Comparison of ENCODE assay signal across 40 cellular contexts in genomic region chr1:179771509-179771908, GRCh38. TPM values are rescaled to one million over a fixed set of nuclear protein-coding genes. Genes with fewer than 3 reads are reported as not detected.
"Had no signal": no experiment of that assay in that cellular context is flagged by ENCODE, and none has a peak within 500 bp of the region (broad histone marks: within the 10 kb centered on the region; RNA-seq: fewer than 3 reads in every experiment).

No MANE protein-coding gene starts in this region.

- H3K36me3 Mint-ChIP-seq: activated CD4-positive, alpha-beta memory T cell treated with anti-CD3 and anti-CD28 coated beads for 36 hours; activated naive CD4-positive, alpha-beta T cell treated with anti-CD3 and anti-CD28 coated beads, Interleukin-2, amount 50 U/mL, for 72 hours; activated naive CD8-positive, alpha-beta T cell treated with anti-CD3 and anti-CD28 coated beads, Interleukin-2, amount 10 ng/mL, durations not matched to agents 7 days and 5 days; brain had no signal

- H3K9me3 Mint-ChIP-seq: activated CD4-positive, alpha-beta T cell treated with anti-CD3 and anti-CD28 coated beads, Interleukin-2, amount 10 ng/mL, durations not matched to agents 24 days and 14 days; activated CD8-positive, alpha-beta T cell treated with anti-CD3 and anti-CD28 coated beads for 36 hours; activated T-cell treated with anti-CD3 and anti-CD28 coated beads, Interleukin-2, amount 50 U/mL, for 4 hours; activated T-helper 1 cell treated with anti-CD3 and anti-CD28 coated beads, Interleukin-12 subunit alpha, Interleukin-12 subunit beta, Interleukin-2, Interleukin-4 antibody, amounts not matched to agents 30 ng/mL and 10 ng/mL and 1 ng/mL, durations not matched to agents 14 hours and 24 hours and 36 hours; central memory CD8-positive, alpha-beta T cell; T-helper 1 cell treated with Interleukin-12 subunit alpha and Interleukin-12 subunit beta and Interleukin-4 antibody, amounts not matched to agents 30 μg/mL and 1 μg/mL, for 36 hours; T-helper 2 cell treated with Interferon-gamma antibody and Interleukin-4, amounts not matched to agents 5 μg/mL and 100 μg/mL, for 36 hours had no signal

- H3K4me1 ChIP-seq: ascending aorta had no signal

- H3K27me3 Mint-ChIP-seq: activated CD4-positive, alpha-beta T cell treated with anti-CD3 and anti-CD28 coated beads, Interleukin-2, amount 10 ng/mL, durations not matched to agents 24 days and 14 days; activated CD8-positive, alpha-beta T cell treated with anti-CD3 and anti-CD28 coated beads for 36 hours; activated naive CD8-positive, alpha-beta T cell treated with anti-CD3 and anti-CD28 coated beads, Interleukin-2, amount 50 U/mL, for 24 hours had no signal

- DNase-seq: activated B cell treated with CpG ODN at 0.5 μM for 24 hours; activated CD4-positive, alpha-beta memory T cell treated with anti-CD3 and anti-CD28 coated beads for 36 hours; activated CD4-positive, alpha-beta T cell treated with anti-CD3 and anti-CD28 coated beads for 4 hours; activated CD4-positive, alpha-beta T cell treated with anti-CD3 and anti-CD28 coated beads, Interleukin-2, amount 10 ng/mL, durations not matched to agents 24 days and 14 days; activated CD4-positive, alpha-beta T cell treated with anti-CD3 and anti-CD28 coated beads, Interleukin-2, amount 50 U/mL, for 1 hour; activated CD4-positive, alpha-beta T cell treated with anti-CD3 and anti-CD28 coated beads, Interleukin-2, amount 50 U/mL, for 4 hours; activated CD4-positive, CD25-positive, alpha-beta regulatory T cell treated with anti-CD3 and anti-CD28 coated beads, Interleukin-2, amount 50 U/mL, for 72 hours; activated CD8-positive, alpha-beta memory T cell treated with anti-CD3 and anti-CD28 coated beads, Interleukin-2, amount 50 U/mL, for 4 hours; activated CD8-positive, alpha-beta T cell treated with anti-CD3 and anti-CD28 coated beads for 36 hours; activated effector memory CD4-positive, alpha-beta T cell treated with anti-CD3 and anti-CD28 coated beads, Interleukin-2, amount 50 U/mL, for 16 hours; activated gamma-delta T cell treated with Interleukin-2 at 50 U/mL for 16 hours; activated naive CD4-positive, alpha-beta T cell; activated naive CD4-positive, alpha-beta T cell treated with anti-CD3 and anti-CD28 coated beads for 36 hours; activated naive CD4-positive, alpha-beta T cell treated with anti-CD3 and anti-CD28 coated beads, Interleukin-2, amount 50 U/mL, for 16 hours; activated naive CD8-positive, alpha-beta T cell treated with anti-CD3 and anti-CD28 coated beads, Interleukin-2, amount 10 ng/mL, durations not matched to agents 7 days and 5 days; activated naive CD8-positive, alpha-beta T cell treated with anti-CD3 and anti-CD28 coated beads, Interleukin-2, amount 50 U/mL, for 24 hours; activated T-cell treated with anti-CD3 and anti-CD28 coated beads for 4 hours; activated T-cell treated with anti-CD3 and anti-CD28 coated beads, Interleukin-2, amount 50 U/mL, for 1 hour; activated T-cell treated with anti-CD3 and anti-CD28 coated beads, Interleukin-2, amount 50 U/mL, for 4 hours; activated T-cell treated with anti-CD3 and anti-CD28 coated beads, Interleukin-2, amount 50 U/mL, for 72 hours; amygdala; anterior cingulate cortex; caudate nucleus; cerebellar nuclear complex; T-helper 1 cell; T-helper 2 cell; T-helper 9 cell had no signal

- H3K27me3 ChIP-seq: ascending aorta, cardiac muscle cell had no signal

- H3K4me3 ChIP-seq: ascending aorta, cardiac muscle cell had no signal

- H3K27ac ChIP-seq: ascending aorta, cardiac muscle cell, VCaP had no signal

- H3K4me3 Mint-ChIP-seq: activated B cell treated with CpG ODN at 0.5 μM for 24 hours; activated CD4-positive, alpha-beta memory T cell treated with anti-CD3 and anti-CD28 coated beads for 36 hours; activated CD4-positive, alpha-beta T cell treated with anti-CD3 and anti-CD28 coated beads, Interleukin-2, amount 10 ng/mL, durations not matched to agents 24 days and 14 days; activated CD8-positive, alpha-beta T cell treated with anti-CD3 and anti-CD28 coated beads for 36 hours; activated naive CD4-positive, alpha-beta T cell treated with anti-CD3 and anti-CD28 coated beads for 36 hours; activated naive CD8-positive, alpha-beta T cell treated with anti-CD3 and anti-CD28 coated beads, Interleukin-2, amount 10 ng/mL, durations not matched to agents 7 days and 5 days; activated naive CD8-positive, alpha-beta T cell treated with anti-CD3 and anti-CD28 coated beads, Interleukin-2, amount 50 U/mL, for 24 hours; activated T-cell treated with anti-CD3 and anti-CD28 coated beads, Interleukin-2, amount 50 U/mL, for 4 hours; activated T-cell treated with anti-CD3 and anti-CD28 coated beads, Interleukin-2, amount 50 U/mL, for 72 hours; activated T-helper 1 cell treated with anti-CD3 and anti-CD28 coated beads, Interleukin-12 subunit alpha, Interleukin-12 subunit beta, Interleukin-2, Interleukin-4 antibody, amounts not matched to agents 30 ng/mL and 10 ng/mL and 1 ng/mL, durations not matched to agents 14 hours and 24 hours and 36 hours; activated T-helper 17 cell treated with anti-CD3 and anti-CD28 coated beads, Interleukin-2, amount 50 U/mL, for 72 hours; brain; central memory CD8-positive, alpha-beta T cell; T-helper 1 cell treated with Interleukin-12 subunit alpha and Interleukin-12 subunit beta and Interleukin-4 antibody, amounts not matched to agents 30 μg/mL and 1 μg/mL, for 36 hours; T-helper 2 cell treated with Interferon-gamma antibody and Interleukin-4, amounts not matched to agents 5 μg/mL and 100 μg/mL, for 36 hours had no signal

- H3K4me1 Mint-ChIP-seq: activated B cell treated with CpG ODN at 0.5 μM for 24 hours; activated CD4-positive, alpha-beta T cell treated with anti-CD3 and anti-CD28 coated beads, Interleukin-2, amount 10 ng/mL, durations not matched to agents 24 days and 14 days; activated naive CD8-positive, alpha-beta T cell treated with anti-CD3 and anti-CD28 coated beads, Interleukin-2, amount 10 ng/mL, durations not matched to agents 7 days and 5 days; activated naive CD8-positive, alpha-beta T cell treated with anti-CD3 and anti-CD28 coated beads, Interleukin-2, amount 50 U/mL, for 24 hours; activated T-helper 17 cell treated with anti-CD3 and anti-CD28 coated beads, Interleukin-2, amount 50 U/mL, for 72 hours; brain; central memory CD8-positive, alpha-beta T cell had no signal

- H3K36me3 ChIP-seq: ascending aorta, cardiac muscle cell had no signal

- H3K27ac Mint-ChIP-seq: activated B cell treated with CpG ODN at 0.5 μM for 24 hours; activated CD4-positive, alpha-beta memory T cell treated with anti-CD3 and anti-CD28 coated beads for 36 hours; activated CD4-positive, alpha-beta T cell treated with anti-CD3 and anti-CD28 coated beads, Interleukin-2, amount 10 ng/mL, durations not matched to agents 24 days and 14 days; activated CD8-positive, alpha-beta T cell treated with anti-CD3 and anti-CD28 coated beads for 36 hours; activated naive CD4-positive, alpha-beta T cell treated with anti-CD3 and anti-CD28 coated beads for 36 hours; activated naive CD4-positive, alpha-beta T cell treated with anti-CD3 and anti-CD28 coated beads, Interleukin-2, amount 50 U/mL, for 72 hours; activated naive CD8-positive, alpha-beta T cell treated with anti-CD3 and anti-CD28 coated beads, Interleukin-2, amount 10 ng/mL, durations not matched to agents 7 days and 5 days; activated naive CD8-positive, alpha-beta T cell treated with anti-CD3 and anti-CD28 coated beads, Interleukin-2, amount 50 U/mL, for 24 hours; activated T-cell treated with anti-CD3 and anti-CD28 coated beads, Interleukin-2, amount 50 U/mL, for 72 hours; activated T-helper 1 cell treated with anti-CD3 and anti-CD28 coated beads, Interleukin-12 subunit alpha, Interleukin-12 subunit beta, Interleukin-2, Interleukin-4 antibody, amounts not matched to agents 30 ng/mL and 10 ng/mL and 1 ng/mL, durations not matched to agents 14 hours and 24 hours and 36 hours; activated T-helper 17 cell treated with anti-CD3 and anti-CD28 coated beads, Interleukin-2, amount 50 U/mL, for 72 hours; T-helper 1 cell treated with Interleukin-12 subunit alpha and Interleukin-12 subunit beta and Interleukin-4 antibody, amounts not matched to agents 30 μg/mL and 1 μg/mL, for 36 hours; T-helper 2 cell treated with Interferon-gamma antibody and Interleukin-4, amounts not matched to agents 5 μg/mL and 100 μg/mL, for 36 hours had no signal

- ATAC-seq: activated CD8-positive, alpha-beta T cell treated with anti-CD3 and anti-CD28 coated beads for 36 hours; activated naive CD4-positive, alpha-beta T cell treated with anti-CD3 and anti-CD28 coated beads, Interleukin-2, amount 50 U/mL, for 72 hours; activated naive CD8-positive, alpha-beta T cell treated with anti-CD3 and anti-CD28 coated beads, Interleukin-2, amount 50 U/mL, for 24 hours; activated T-cell treated with anti-CD3 and anti-CD28 coated beads, Interleukin-2, amount 50 U/mL, for 4 hours; activated T-cell treated with anti-CD3 and anti-CD28 coated beads, Interleukin-2, amount 50 U/mL, for 72 hours; activated T-helper 17 cell treated with anti-CD3 and anti-CD28 coated beads, Interleukin-2, amount 50 U/mL, for 72 hours had no signal

- H3K9me3 ChIP-seq: ascending aorta had no signal

RNA-seq across cellular contexts. Expression of gene FAM163A, which starts 28.4 kb away (rescaled TPM):
- total RNA-seq: activated B cell treated with CpG ODN at 0.5 μM for 24 hours; activated CD4-positive, alpha-beta memory T cell treated with anti-CD3 and anti-CD28 coated beads for 36 hours; activated CD4-positive, alpha-beta T cell treated with anti-CD3 and anti-CD28 coated beads, Interleukin-2, amount 10 ng/mL, durations not matched to agents 24 days and 14 days; activated CD8-positive, alpha-beta memory T cell treated with anti-CD3 and anti-CD28 coated beads for 36 hours; activated CD8-positive, alpha-beta T cell treated with anti-CD3 and anti-CD28 coated beads for 36 hours; activated naive CD4-positive, alpha-beta T cell treated with anti-CD3 and anti-CD28 coated beads, Interleukin-2, amount 50 U/mL, for 72 hours; activated naive CD8-positive, alpha-beta T cell treated with anti-CD3 and anti-CD28 coated beads, Interleukin-2, amount 10 ng/mL, durations not matched to agents 7 days and 5 days; activated T-cell treated with anti-CD3 and anti-CD28 coated beads, Interleukin-2, amount 50 U/mL, for 4 hours; activated T-cell treated with anti-CD3 and anti-CD28 coated beads, Interleukin-2, amount 50 U/mL, for 72 hours; activated T-helper 1 cell treated with anti-CD3 and anti-CD28 coated beads, Interleukin-12 subunit alpha, Interleukin-12 subunit beta, Interleukin-2, Interleukin-4 antibody, amounts not matched to agents 30 ng/mL and 10 ng/mL and 1 ng/mL, durations not matched to agents 14 hours and 24 hours and 36 hours; activated T-helper 17 cell treated with anti-CD3 and anti-CD28 coated beads, Interleukin-2, amount 50 U/mL, for 72 hours; ascending aorta; bronchial epithelial cell; chondrocyte had no signal
